ENCODE assay signal across 14 cellular contexts in the genomic region with DNA sequence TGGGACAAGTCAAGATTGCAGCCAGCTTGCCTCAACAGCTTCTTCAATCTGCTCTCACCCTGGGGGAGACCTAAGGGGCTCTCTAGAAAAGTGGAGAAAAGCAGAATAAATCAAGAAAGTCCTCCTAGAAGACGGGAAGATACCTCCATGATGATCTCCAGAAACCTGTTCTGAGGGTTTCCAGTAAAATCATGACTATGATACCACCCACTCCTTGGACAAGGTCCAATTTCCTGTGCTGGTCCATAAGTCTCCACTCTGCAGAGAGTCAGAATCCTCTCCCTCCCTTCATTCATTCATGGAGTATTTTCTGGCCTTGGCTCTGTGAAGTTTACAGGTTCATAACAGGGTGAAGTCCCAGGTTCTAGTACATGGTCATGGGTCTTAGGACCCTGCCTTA.
"Had no signal": no experiment of that assay in that cellular context is flagged by ENCODE, and none has a peak within 500 bp of the region (broad histone marks: within the 10 kb centered on the region; RNA-seq: fewer than 3 reads in every experiment).

No MANE protein-coding gene starts in this region.

- ATAC-seq: foreskin keratinocyte; naive thymus-derived CD4-positive, alpha-beta T cell; right lobe of liver had no signal

- H3K36me3 ChIP-seq: prostate gland, right lobe of liver had no signal

- H2AFZ ChIP-seq: parathyroid adenoma had no signal

- H3K27me3 ChIP-seq: foreskin keratinocyte, right lobe of liver had no signal

- H3K4me1 ChIP-seq: foreskin keratinocyte, parathyroid adenoma, prostate gland, right lobe of liver had no signal

- H3K9me3 ChIP-seq: prostate gland, right lobe of liver had no signal

- H3K4me3 ChIP-seq: coronary artery, prostate gland, right lobe of liver had no signal

- H3K9ac ChIP-seq: parathyroid adenoma had no signal

- H3K79me2 ChIP-seq: parathyroid adenoma had no signal

- H3K27ac ChIP-seq: coronary artery, foreskin keratinocyte, parathyroid adenoma, prostate gland, right lobe of liver had no signal

- DNase-seq: cerebellar nuclear complex; effector CD4-positive, alpha-beta T cell; endodermal cell; foreskin keratinocyte; kidney glomerular epithelial cell; naive thymus-derived CD4-positive, alpha-beta T cell; nephron progenitor cell; right lobe of liver; stimulated activated CD4-positive, alpha-beta T cell treated with anti-CD3 and anti-CD28 coated beads, Interleukin-2, amount 100 ng/mL, for 24 hours; stimulated activated naive CD4-positive, alpha-beta T cell treated with Interleukin-2 at 50 U/mL for 16 hours; trophoblast cell had no signal
